Comparison of ENCODE assay signal across 14 cellular contexts in genomic region chr1:6162341-6162740, GRCh38. TPM values are rescaled to one million over a fixed set of nuclear protein-coding genes. Genes with fewer than 3 reads are reported as not detected.
DNase-seq lines count a peak whose midpoint lies in the region; ATAC-seq and TF ChIP-seq lines count a peak whose summit lies in the region.
"Had no signal": no experiment of that assay in that cellular context is flagged by ENCODE, and none has a peak within 500 bp of the region (broad histone marks: within the 10 kb centered on the region; RNA-seq: fewer than 3 reads in every experiment).

No MANE protein-coding gene starts in this region.

- no peak overlapping the region for H2AFZ ChIP-seq in IMR-90 (replicated peaks; ENCODE audit: low read length, poor library complexity)
- H2AFZ ChIP-seq in neural cell (ENCODE audit: low read depth, low read length): no peak overlapping the region
- H2AFZ ChIP-seq: GM23338 had no signal

- H2BK15ac ChIP-seq in IMR-90 (ENCODE audit: low read depth, low read length): no peak overlapping the region

- intact Hi-C loops in Right ventricle myocardium inferior (cut with DNase I): no loop called here
- intact Hi-C loops in right cardiac atrium (cut with DNase I): no loop called here
- intact Hi-C loops in IMR-90 (cut with micrococcal nuclease): no loop called here
- intact Hi-C loops in right lobe of liver (cut with DNase I): no loop called here

- no peak overlapping the region for H4K91ac ChIP-seq in IMR-90 (ENCODE audit: insufficient read depth, low read depth, low read length)

- H2BK120ac ChIP-seq in IMR-90 (ENCODE audit: low read depth, low read length): no peak overlapping the region

- TF ChIP-seq POLR2A in IMR-90 (IDR thresholded peaks at IDR 0.05; ENCODE audit: low read depth, low read length) (no peak), right lobe of liver (IDR thresholded peaks at IDR 0.05) (no peak)

- H3K36me3 ChIP-seq in IMR-90 (ENCODE audit: control insufficient read depth, insufficient read depth, low read length) (no peaks in the 10 kb centered on the region), neural cell (ENCODE audit: insufficient read depth, low read length) (no peaks in the 10 kb centered on the region), right lobe of liver (no peaks in the 10 kb centered on the region)

- H4K5ac ChIP-seq in IMR-90 (ENCODE audit: low read depth, low read length): no peak overlapping the region

- H4K20me1 ChIP-seq in IMR-90 (ENCODE audit: insufficient read depth, low read length) (peaks cover 3% of the 10 kb centered on the region; the same call in 1 of the 2 replicates), neural cell (ENCODE audit: insufficient read depth) (no peaks in the 10 kb centered on the region)

- no peaks in the 10 kb centered on the region for H3K79me1 ChIP-seq in IMR-90 (ENCODE audit: low read depth in 1 of 2, low read length in 2 of 2)

- H3K4me1 ChIP-seq in right cardiac atrium (ENCODE audit: control insufficient read depth, insufficient read depth, low read length) (no peaks in the 10 kb centered on the region), IMR-90 (ENCODE audit: control insufficient read depth, insufficient read depth, low read length) (no peaks in the 10 kb centered on the region), right lobe of liver (no peaks in the 10 kb centered on the region)

- H4K8ac ChIP-seq in IMR-90 (ENCODE audit: low read depth in 2 of 2, low read length in 2 of 2): no peak overlapping the region

- POLR2A ChIA-PET in IMR-90 (lab: Charles Lee; ENCODE audit: unreplicated experiment): no interaction called here

- BruUV-seq in IMR-90 (replicated peaks; lab: Mats Ljungman, UMichigan): no TSS peak

- no peak overlapping the region for H3K18ac ChIP-seq in IMR-90 (ENCODE audit: low read depth, low read length)

- H3K4me2 ChIP-seq in IMR-90 (ENCODE audit: low read depth, low read length) (no peak overlapping the region), neural cell (ENCODE audit: low read length) (no peak overlapping the region)
- H3K4me2 ChIP-seq: A549, GM23338 had no signal

- H3K56ac ChIP-seq in IMR-90 (ENCODE audit: extremely low read depth, insufficient read depth, low read length): no peak overlapping the region

- no peaks in the 10 kb centered on the region for H3K9me1 ChIP-seq in IMR-90 (ENCODE audit: insufficient read depth, low read length)

- 77% methylated on average over 7 of the region's 7 CpGs for WGBS in right cardiac atrium
- WGBS in IMR-90 (ENCODE audit: extremely low coverage in 2 of 2, insufficient read length in 1 of 2), 2 experiments: no CpG with 5 or more reads among the region's 7 CpGs
- WGBS in right lobe of liver (ENCODE audit: insufficient coverage, low coverage, low lambda C conversion rate, missing lambda C conversion rate): 64% methylated on average over 3 of the region's 7 CpGs

- H2BK20ac ChIP-seq in IMR-90 (ENCODE audit: low read depth, low read length): no peak overlapping the region

- no peak overlapping the region for H3K27ac ChIP-seq in right cardiac atrium (ENCODE audit: low read length)
- no peak overlapping the region for H3K27ac ChIP-seq in IMR-90 (ENCODE audit: insufficient read depth, low read length)
- peak overlapping the region; percentile 75 for H3K27ac ChIP-seq in angular gyrus (ENCODE audit: low read depth, low read length)
- peak overlapping the region; percentile 96 for H3K27ac ChIP-seq in neural cell (ENCODE audit: low read length)
- no peak overlapping the region for H3K27ac ChIP-seq in right lobe of liver
- H3K27ac ChIP-seq: A549 had no signal

- DNase-seq in Right ventricle myocardium inferior (ENCODE audit: missing footprints) (peak; percentile 30), right cardiac atrium (no peak), IMR-90 (no peak), putamen (ENCODE audit: low spot score) (no peak), Ammon's horn (ENCODE audit: low spot score) (no peak), right lobe of liver (no peak)
- DNase-seq: 8988T; AML-193; CD4-positive, alpha-beta memory T cell; GF-D8 had no signal

- H3K9ac ChIP-seq in IMR-90 (ENCODE audit: low read depth, low read length) (no peak overlapping the region), neural cell (ENCODE audit: low read length) (no peak overlapping the region)

- no peak overlapping the region for H3K14ac ChIP-seq in IMR-90 (replicated peaks; ENCODE audit: low read depth, low read length)

- no peak overlapping the region for H2AK5ac ChIP-seq in IMR-90 (ENCODE audit: low read depth, low read length)

- peak overlapping the region; percentile 65 for H2AK9ac ChIP-seq in IMR-90 (replicated peaks; ENCODE audit: low read depth, low read length, poor library complexity)

- in situ Hi-C loops in IMR-90 (cut with MboI; ENCODE audit: low sequenced_read_pairs): no loop called here

- TF ChIP-seq CTCF in IMR-90 (conservative IDR thresholded peaks at IDR 0.05; ENCODE audit: low read depth, low read length) (no peak), neural cell (IDR thresholded peaks at IDR 0.05; ENCODE audit: poor library complexity, severe bottlenecking) (no peak), right lobe of liver (IDR thresholded peaks at IDR 0.05) (no peak)

- ATAC-seq in Right ventricle myocardium inferior: no peak
- ATAC-seq in right cardiac atrium: no peak
- ATAC-seq in IMR-90 (ENCODE audit: low read depth): no peak
- no peak for ATAC-seq in right lobe of liver

- no peaks in the 10 kb centered on the region for H3K9me2 ChIP-seq in neural cell (ENCODE audit: insufficient read depth, low read length)

- no peaks in the 10 kb centered on the region for H3F3A ChIP-seq in neural cell (ENCODE audit: insufficient read depth, low read length, poor library complexity, severe bottlenecking)

- no peaks in the 10 kb centered on the region for H3K79me2 ChIP-seq in neural cell (replicated peaks; ENCODE audit: insufficient read depth, low read length)

- dilution Hi-C loops in IMR-90 (cut with HindIII; ENCODE audit: low sequenced_read_pairs, unreplicated experiment): no loop called here

- TF ChIP-seq EP300 in neural cell (conservative IDR thresholded peaks at IDR 0.05; ENCODE audit: poor library complexity, severe bottlenecking): no peak

- no peaks in the 10 kb centered on the region for H3K9me3 ChIP-seq in right cardiac atrium (ENCODE audit: control insufficient read depth, low read length)
- H3K9me3 ChIP-seq in IMR-90 (ENCODE audit: control insufficient read depth, insufficient read depth, low read length): no peaks in the 10 kb centered on the region
- no peaks in the 10 kb centered on the region for H3K9me3 ChIP-seq in neural cell (ENCODE audit: low read length)
- H3K9me3 ChIP-seq in right lobe of liver: no peaks in the 10 kb centered on the region
- H3K9me3 ChIP-seq: A549 had no signal

- no peak overlapping the region for H3K4ac ChIP-seq in IMR-90 (ENCODE audit: low read depth, low read length)

- H3K4me3 ChIP-seq in right cardiac atrium (ENCODE audit: low read length) (no peak overlapping the region), IMR-90 (ENCODE audit: insufficient read depth, low read depth, low read length) (no peak overlapping the region), neural cell (ENCODE audit: low read length) (no peak overlapping the region), right lobe of liver (no peak overlapping the region)
- H3K4me3 ChIP-seq: A549, GM23338 had no signal

- H3K23ac ChIP-seq in IMR-90 (ENCODE audit: low read depth, low read length): no peak overlapping the region

- no peaks in the 10 kb centered on the region for H3K27me3 ChIP-seq in right cardiac atrium (ENCODE audit: control insufficient read depth, insufficient read depth)
- peaks cover 37% of the 10 kb centered on the region; the same call in 1 of the 2 replicates for H3K27me3 ChIP-seq in IMR-90 (ENCODE audit: control insufficient read depth, insufficient read depth, low read length)
- H3K27me3 ChIP-seq in neural cell (ENCODE audit: insufficient read depth, low read depth, low read length): no peaks in the 10 kb centered on the region
- H3K27me3 ChIP-seq in right lobe of liver: no peaks in the 10 kb centered on the region

- no peak overlapping the region for H2BK5ac ChIP-seq in IMR-90 (ENCODE audit: low read depth, low read length, poor library complexity, severe bottlenecking)

- CTCF ChIA-PET in IMR-90 (lab: Yijun Ruan, JAX): interaction anchor here (0.7 kb wide), 1 partner anchor 45 kb away, joined by 3 read pairs; no protein-coding TSS in a partner anchor

- no peak for TF ChIP-seq RAD21 in IMR-90 (IDR thresholded peaks at IDR 0.05; ENCODE audit: low read length)
- no peak for TF ChIP-seq RAD21 in neural cell (conservative IDR thresholded peaks at IDR 0.05)

TF ChIP-seq in IMR-90, 13 proteins besides CTCF, POLR2A, EP300 and RAD21 (continues in another document):
- no peak for TF ChIP-seq MAFK (IDR thresholded peaks at IDR 0.05; ENCODE audit: low read depth, low read length)

TF ChIP-seq in neural cell, 6 proteins besides CTCF, POLR2A, EP300 and RAD21 (continues in another document):
- TF ChIP-seq MXI1 (conservative IDR thresholded peaks at IDR 0.05; ENCODE audit: poor library complexity, severe bottlenecking): no peak

RNA-seq across cellular contexts. Expression of gene CHD5, which starts 17.8 kb away (rescaled TPM):
- total RNA-seq in Right ventricle myocardium inferior: 0.05 TPM
- under 1 TPM; 0.23 to 0.53 (median 0.35) TPM for total RNA-seq in right cardiac atrium
- polyA plus RNA-seq in right cardiac atrium: 0.29 TPM
- under 0.01 TPM in 1 of 2 replicates, not detected in the other for total RNA-seq in IMR-90 (2012; rRNA removed)
- 0.06 and 0.09 TPM in 2 replicates for polyA plus RNA-seq in IMR-90 (2012; rRNA removed)
- polyA plus RNA-seq in IMR-90 (2012; cell fraction: cytosol; rRNA removed): 0.02 TPM in 1 of 2 replicates, not detected in the other
- 0.37 and 0.48 TPM in 2 replicates for polyA plus RNA-seq in IMR-90 (2012; cell fraction: nucleus; rRNA removed; ENCODE audit: low replicate concordance)
- 22.0 and 33.7 TPM in 2 replicates for polyA plus RNA-seq in neural cell
- 31.7 and 33.1 TPM in 2 replicates for polyA minus RNA-seq in neural cell
- total RNA-seq in right lobe of liver: not detected
- polyA plus RNA-seq: CD4-positive, alpha-beta memory T cell had no signal

RNA-seq across cellular contexts. Expression of gene RPL22, which starts 37.1 kb away (rescaled TPM):
- 264 TPM for total RNA-seq in Right ventricle myocardium inferior
- total RNA-seq in right cardiac atrium: 100 to 1,000 TPM; 247 to 309 (median 276) TPM
- polyA plus RNA-seq in right cardiac atrium: 260 TPM
- total RNA-seq in IMR-90 (2012; rRNA removed): 26.2 and 71.9 TPM in 2 replicates
- polyA plus RNA-seq in IMR-90 (2012; rRNA removed): 131 and 154 TPM in 2 replicates
- polyA plus RNA-seq in IMR-90 (2012; cell fraction: cytosol; rRNA removed): 17.4 and 27.5 TPM in 2 replicates
- 9.8 and 38.0 TPM in 2 replicates for polyA plus RNA-seq in IMR-90 (2012; cell fraction: nucleus; rRNA removed; ENCODE audit: low replicate concordance)
- 275 and 294 TPM in 2 replicates for polyA plus RNA-seq in neural cell
- polyA minus RNA-seq in neural cell: 180 and 190 TPM in 2 replicates
- total RNA-seq in right lobe of liver: 100 to 1,000 TPM in 4 of 6 experiments, 10 to 100 TPM in 2; 45.4 to 156 (median 134) TPM

RNA-seq across cellular contexts. Expression of gene RNF207, which starts 43.6 kb away (rescaled TPM):
- total RNA-seq in Right ventricle myocardium inferior (54.6 TPM), right cardiac atrium (10 to 100 TPM; 33.7 to 97.4 (median 63.7) TPM), IMR-90 (2012; rRNA removed) (2.7 and 3.9 TPM in 2 replicates), right lobe of liver (10 to 100 TPM in 5 of 6 experiments, 1 to 10 TPM in 1; 8.4 to 20.5 (median 14.4) TPM)
- polyA plus RNA-seq in right cardiac atrium (55.2 TPM), IMR-90 (2012; rRNA removed) (17.2 and 42.9 TPM in 2 replicates), neural cell (1.7 and 3.5 TPM in 2 replicates)
- 4.7 and 5.1 TPM in 2 replicates for polyA plus RNA-seq in IMR-90 (2012; cell fraction: cytosol; rRNA removed)
- polyA plus RNA-seq in IMR-90 (2012; cell fraction: nucleus; rRNA removed; ENCODE audit: low replicate concordance): 181 and 244 TPM in 2 replicates
- polyA minus RNA-seq in neural cell: 1.9 TPM in 2 replicates

Comparison
In these comparisons a context has a peak if more than half of its experiments do, and no peak if none do; other contexts are left out.
1. H3K27ac ChIP-seq: peak in angular gyrus (single experiment) and neural cell (single experiment); none in right cardiac atrium (single experiment), IMR-90 (single experiment) and right lobe of liver (0 of 3).